ENCODE assay signal across 8 cellular contexts in the genomic region with DNA sequence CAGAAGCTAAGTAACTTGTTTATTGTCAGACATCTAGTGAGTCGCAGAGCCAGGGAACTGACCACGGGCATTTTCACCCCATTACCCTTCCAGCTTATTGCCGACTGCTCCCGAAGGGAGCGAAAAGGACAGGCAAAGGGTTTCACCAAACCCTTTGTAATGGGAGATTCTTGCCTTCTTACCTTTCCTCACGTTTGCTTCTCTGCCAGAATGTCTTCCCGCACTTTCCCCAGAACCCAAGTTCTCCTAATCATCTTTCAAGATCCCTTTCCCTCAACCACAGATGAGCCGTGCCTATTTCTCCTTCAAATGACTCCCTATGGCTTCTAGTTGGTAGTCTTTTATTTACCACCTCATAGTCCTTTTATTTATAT. TPM values are rescaled to one million over a fixed set of nuclear protein-coding genes. Genes with fewer than 3 reads are reported as not detected.
DNase-seq lines count a peak whose midpoint lies in the region; ATAC-seq and TF ChIP-seq lines count a peak whose summit lies in the region.

No MANE protein-coding gene starts in this region.

- peak overlapping the region; percentile 99 for H3K27ac Mint-ChIP-seq in activated T-cell treated with anti-CD3 and anti-CD28 coated beads, Interleukin-2, amount 50 U/mL, for 24 hours
- H3K27ac Mint-ChIP-seq in activated T-helper 17 cell treated with anti-CD3 and anti-CD28 coated beads, Interleukin-2, amount 50 U/mL, for 72 hours, result peak overlapping the region; percentile 98

- H3K4me1 Mint-ChIP-seq in activated T-cell treated with anti-CD3 and anti-CD28 coated beads, Interleukin-2, amount 50 U/mL, for 24 hours (ENCODE audit: low read depth), result peaks cover 56% of the 10 kb centered on the region
- peaks cover 14% of the 10 kb centered on the region for H3K4me1 Mint-ChIP-seq in activated T-helper 17 cell treated with anti-CD3 and anti-CD28 coated beads, Interleukin-2, amount 50 U/mL, for 72 hours

- TF ChIP-seq EP300 in stomach (IDR thresholded peaks at IDR 0.05), result no peak

- H3K27ac ChIP-seq in iPS-18a (ENCODE audit: low read length) (peak overlapping the region; percentile 54), stomach (peak overlapping the region; percentile 83 to 94 (median 89))

- H3K4me3 Mint-ChIP-seq in activated T-cell treated with anti-CD3 and anti-CD28 coated beads, Interleukin-2, amount 50 U/mL, for 24 hours, result peak overlapping the region; percentile 98
- peak overlapping the region; percentile 98 for H3K4me3 Mint-ChIP-seq in activated T-helper 17 cell treated with anti-CD3 and anti-CD28 coated beads, Interleukin-2, amount 50 U/mL, for 72 hours

- H3K27me3 ChIP-seq in iPS-18a (ENCODE audit: control insufficient read depth, insufficient read depth, low read length), result no peaks in the 10 kb centered on the region
- no peaks in the 10 kb centered on the region for H3K27me3 ChIP-seq in stomach

- intact Hi-C loops in stomach (cut with DNase I; ENCODE audit: low total_unique reads), result no loop called here

- no peak for TF ChIP-seq CTCF in stomach (IDR thresholded peaks at IDR 0.05)

- DNase-seq in activated T-cell treated with anti-CD3 and anti-CD28 coated beads, Interleukin-2, amount 50 U/mL, for 24 hours, result no peak
- no peak for DNase-seq in activated T-cell treated with anti-CD3 and anti-CD28 coated beads, Interleukin-2, amount 50 U/mL, for 1 hour
- DNase-seq in stomach (no peak), mucosa of gallbladder (ENCODE audit: low spot score) (no peak)
- no peak for DNase-seq in stimulated activated CD4-positive, alpha-beta T cell treated with anti-CD3 and anti-CD28 coated beads, Interleukin-15, amount 100 ng/mL, for 24 hours

- peak overlapping the region; percentile 96 for H3K9ac ChIP-seq in iPS-18a (ENCODE audit: low read length)

- H3K9me3 ChIP-seq in iPS-18a (ENCODE audit: control insufficient read depth, low read depth, low read length) (no peaks in the 10 kb centered on the region), stomach (no peaks in the 10 kb centered on the region)

- H3K4me1 ChIP-seq in iPS-18a (ENCODE audit: control insufficient read depth, low read depth, low read length) (peaks cover 11% of the 10 kb centered on the region), stomach (peaks cover 24 to 46% (median 37%) of the 10 kb centered on the region in 4 donors)

- WGBS in stomach, 5 donors, result 0 to 1% (median 0%) methylated on average over 8 of the region's 8 CpGs

- H3K36me3 Mint-ChIP-seq in activated T-cell treated with anti-CD3 and anti-CD28 coated beads, Interleukin-2, amount 50 U/mL, for 24 hours (ENCODE audit: low read depth), result peaks cover 85% of the 10 kb centered on the region
- H3K36me3 Mint-ChIP-seq in activated T-helper 17 cell treated with anti-CD3 and anti-CD28 coated beads, Interleukin-2, amount 50 U/mL, for 72 hours (ENCODE audit: low read depth), result peaks cover 74% of the 10 kb centered on the region

- no peaks in the 10 kb centered on the region for H3K27me3 Mint-ChIP-seq in activated T-cell treated with anti-CD3 and anti-CD28 coated beads, Interleukin-2, amount 50 U/mL, for 24 hours
- H3K27me3 Mint-ChIP-seq in activated T-helper 17 cell treated with anti-CD3 and anti-CD28 coated beads, Interleukin-2, amount 50 U/mL, for 72 hours, result no peaks in the 10 kb centered on the region

- TF ChIP-seq POLR2A in stomach (IDR thresholded peaks at IDR 0.05), result no peak

- H3K4me3 ChIP-seq in iPS-18a (ENCODE audit: low read length) (peak overlapping the region; percentile 94), stomach (peak overlapping the region; percentile 81 to 97 (median 96))

- peaks cover 31% of the 10 kb centered on the region for H3K36me3 ChIP-seq in iPS-18a (ENCODE audit: control insufficient read depth, low read depth, low read length)
- H3K36me3 ChIP-seq in stomach, result peaks cover 5 to 35% (median 28%) of the 10 kb centered on the region in 4 donors

- ATAC-seq in activated T-helper 17 cell treated with anti-CD3 and anti-CD28 coated beads, Interleukin-2, amount 50 U/mL, for 72 hours (replicated peaks), result no peak
- ATAC-seq in HG03439 (IDR thresholded peaks at IDR 0.05; ENCODE audit: unreplicated experiment), result no peak

- no peaks in the 10 kb centered on the region for H3K9me3 Mint-ChIP-seq in activated T-cell treated with anti-CD3 and anti-CD28 coated beads, Interleukin-2, amount 50 U/mL, for 24 hours
- H3K9me3 Mint-ChIP-seq in activated T-helper 17 cell treated with anti-CD3 and anti-CD28 coated beads, Interleukin-2, amount 50 U/mL, for 72 hours, result no peaks in the 10 kb centered on the region

RNA-seq across cellular contexts. Expression of a gene that starts 0.5 kb away (rescaled TPM):
- 100 to 1,000 TPM; 125 to 162 TPM for total RNA-seq in activated T-helper 17 cell treated with anti-CD3 and anti-CD28 coated beads, Interleukin-2, amount 50 U/mL, for 72 hours
- 10 to 100 TPM; 28.4 to 63.7 (median 44.2) TPM for total RNA-seq in stomach
- polyA plus RNA-seq in stomach, result 10 to 100 TPM; 28.9 to 39.9 (median 30.0) TPM
- 65.7 TPM for total RNA-seq in mucosa of gallbladder

RNA-seq across cellular contexts. Expression of a gene that starts 30.8 kb away (rescaled TPM):
- total RNA-seq in activated T-helper 17 cell treated with anti-CD3 and anti-CD28 coated beads, Interleukin-2, amount 50 U/mL, for 72 hours, result 100 to 1,000 TPM; 284 to 360 TPM
- total RNA-seq in stomach (10 to 100 TPM in 2 of 5 donors, 1 to 10 TPM in 3; 2.3 to 27.2 (median 8.9) TPM), mucosa of gallbladder (36.5 TPM)
- polyA plus RNA-seq in stomach, result 10 to 100 TPM; 17.3 to 32.8 (median 21.3) TPM

RNA-seq across cellular contexts. Expression of a gene that starts 31.5 kb away (rescaled TPM):
- total RNA-seq in activated T-helper 17 cell treated with anti-CD3 and anti-CD28 coated beads, Interleukin-2, amount 50 U/mL, for 72 hours, result 10 to 100 TPM; 38.5 to 50.1 TPM
- total RNA-seq in stomach (10 to 100 TPM in 1 of 5 donors, 1 to 10 TPM in 3, not detected in 1; 1.3 to 13.6 (median 7.3) TPM), mucosa of gallbladder (5.8 TPM)
- 1 to 10 TPM; 2.4 to 3.2 (median 2.9) TPM for polyA plus RNA-seq in stomach

RNA-seq across cellular contexts. Expression of a gene that starts 38.7 kb away (rescaled TPM):
- under 1 TPM; 0.24 to 0.37 TPM for total RNA-seq in activated T-helper 17 cell treated with anti-CD3 and anti-CD28 coated beads, Interleukin-2, amount 50 U/mL, for 72 hours
- total RNA-seq in stomach (under 1 TPM in 1 of 5 donors, not detected in 4; 0.55 TPM), mucosa of gallbladder (0.43 TPM)
- polyA plus RNA-seq in stomach, result under 1 TPM in 2 of 3 donors, not detected in 1; 0.25 to 0.50 TPM
